Comparison of ENCODE assay signal across 21 cellular contexts in genomic region chr12:128918481-128918880, GRCh38.
"Had no signal": no experiment of that assay in that cellular context is flagged by ENCODE, and none has a peak within 500 bp of the region (broad histone marks: within the 10 kb centered on the region; RNA-seq: fewer than 3 reads in every experiment).

No MANE protein-coding gene starts in this region.

- H3K36me3 ChIP-seq: adrenal gland, esophagus muscularis mucosa, gastroesophageal sphincter, neural progenitor cell, prostate gland, right atrium auricular region, upper lobe of left lung had no signal

- H3K27ac ChIP-seq: adrenal gland, esophagus muscularis mucosa, gastroesophageal sphincter, neural progenitor cell, prostate gland, right atrium auricular region, testis, upper lobe of left lung had no signal

- H2AFZ ChIP-seq: neural progenitor cell had no signal

- H3K9ac ChIP-seq: neural progenitor cell, SK-N-SH had no signal

- DNase-seq: activated B cell treated with CpG ODN at 0.5 μM for 24 hours; activated CD4-positive, alpha-beta memory T cell treated with anti-CD3 and anti-CD28 coated beads for 36 hours; activated naive CD4-positive, alpha-beta T cell treated with anti-CD3 and anti-CD28 coated beads for 36 hours; adrenal gland; effector CD8-positive, alpha-beta T cell; immature natural killer cell; kidney glomerular epithelial cell; left ventricle myocardium superior; mucosa of descending colon; naive B cell; SHP77; stimulated activated CD4-positive, alpha-beta T cell treated with anti-CD3 and anti-CD28 coated beads, Interleukin-12 subunit alpha, Interleukin-12 subunit beta, amount 100 ng/mL, for 4 hours; stimulated activated CD4-positive, alpha-beta T cell treated with anti-CD3 and anti-CD28 coated beads, Interleukin-2, amount 100 ng/mL, for 24 hours; testis; upper lobe of left lung had no signal

- H3K4me1 ChIP-seq: adrenal gland, esophagus muscularis mucosa, gastroesophageal sphincter, neural progenitor cell, prostate gland, right atrium auricular region, testis had no signal

- H3K9me2 ChIP-seq: SK-N-SH had no signal

- H3K27me3 ChIP-seq: adrenal gland, gastroesophageal sphincter, neural progenitor cell, right atrium auricular region, testis, upper lobe of left lung had no signal

- H3K9me3 ChIP-seq: adrenal gland, esophagus muscularis mucosa, gastroesophageal sphincter, mucosa of descending colon, prostate gland, right atrium auricular region, SK-N-SH, testis, upper lobe of left lung had no signal

- H3K4me3 ChIP-seq: adrenal gland, esophagus muscularis mucosa, gastroesophageal sphincter, mucosa of descending colon, neural progenitor cell, prostate gland, right atrium auricular region, testis, upper lobe of left lung had no signal

- H3K4me2 ChIP-seq: neural progenitor cell, SK-N-SH had no signal
